In the genomic region with DNA sequence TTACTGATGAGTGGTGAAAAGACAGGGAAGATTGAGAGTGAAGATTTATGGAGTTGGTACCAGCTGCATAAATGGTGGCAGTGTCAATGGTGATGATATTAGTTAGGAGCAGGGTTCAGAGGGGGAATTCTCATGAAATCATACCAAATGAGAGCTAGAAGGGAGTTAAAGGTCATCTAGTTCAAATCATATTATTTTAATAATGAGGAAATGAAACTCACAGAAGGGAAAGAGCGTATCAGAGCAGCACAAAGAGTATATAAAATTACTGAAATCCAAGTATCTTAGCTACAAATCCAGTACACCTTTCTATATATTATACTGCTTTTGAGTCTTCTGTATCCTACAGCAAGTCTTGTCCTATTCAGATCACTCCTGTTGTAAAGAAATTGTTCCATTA, we compare ENCODE assay signal across 17 cellular contexts. TPM values are rescaled to one million over a fixed set of nuclear protein-coding genes. Genes with fewer than 3 reads are reported as not detected.
A peak's percentile ranks its signal among the peaks of the same experiment; 100 is the strongest.
DNase-seq lines count a peak whose midpoint lies in the region; ATAC-seq and TF ChIP-seq lines count a peak whose summit lies in the region.
"Had no signal": no experiment of that assay in that cellular context is flagged by ENCODE, and none has a peak within 500 bp of the region (broad histone marks: within the 10 kb centered on the region; RNA-seq: fewer than 3 reads in every experiment).

No MANE protein-coding gene starts in this region.

- H3K36me3 Mint-ChIP-seq in activated CD4-positive, alpha-beta T cell treated with anti-CD3 and anti-CD28 coated beads, Interleukin-2, amount 10 ng/mL, durations not matched to agents 7 days and 5 days (ENCODE audit: low read depth) = peaks cover 69% of the 10 kb centered on the region
- H3K36me3 Mint-ChIP-seq in activated CD8-positive, alpha-beta T cell treated with anti-CD3 and anti-CD28 coated beads for 36 hours (ENCODE audit: low read depth) = peaks cover 77% of the 10 kb centered on the region
- H3K36me3 Mint-ChIP-seq in stimulated activated effector memory CD8-positive, alpha-beta T cell treated with anti-CD3 and anti-CD28 coated beads, Interleukin-12 subunit alpha, Interleukin-12 subunit beta, amount 100 ng/mL, for 72 hours = peaks cover 56% of the 10 kb centered on the region

- no peaks in the 10 kb centered on the region for H3K9me3 ChIP-seq in PC-3 (ENCODE audit: low read length)

- H3K4me1 ChIP-seq in PC-3 (ENCODE audit: insufficient read depth, low read length) = no peaks in the 10 kb centered on the region

- POLR2A ChIA-PET in activated CD4-positive, alpha-beta T cell treated with anti-CD3 and anti-CD28 coated beads, Interleukin-2, amount 10 ng/mL, durations not matched to agents 7 days and 5 days (lab: Charles Lee) = no interaction called here
- POLR2A ChIA-PET in activated CD8-positive, alpha-beta T cell treated with anti-CD3 and anti-CD28 coated beads for 36 hours (lab: Charles Lee) = no interaction called here
- POLR2A ChIA-PET in PC-3 (lab: Charles Lee; ENCODE audit: unreplicated experiment) = no interaction called here

- H3K9me2 ChIP-seq in PC-3 (replicated peaks; ENCODE audit: low read length) = no peaks in the 10 kb centered on the region

- no peak for DNase-seq in activated CD4-positive, alpha-beta T cell treated with anti-CD3 and anti-CD28 coated beads, Interleukin-2, amount 10 ng/mL, durations not matched to agents 7 days and 5 days
- no peak for DNase-seq in activated CD4-positive, alpha-beta T cell treated with anti-CD3 and anti-CD28 coated beads for 1 hour
- no peak for DNase-seq in activated CD8-positive, alpha-beta T cell treated with anti-CD3 and anti-CD28 coated beads for 36 hours
- DNase-seq in stimulated activated effector memory CD8-positive, alpha-beta T cell treated with anti-CD3 and anti-CD28 coated beads, Interleukin-12 subunit alpha, Interleukin-12 subunit beta, amount 100 ng/mL, for 72 hours (ENCODE audit: low spot score in 2 of 2) = no peak
- DNase-seq in occipital lobe (lab: John Stamatoyannopoulos, UW) = no peak
- DNase-seq in PC-3 = no peak
- DNase-seq: activated CD4-positive, alpha-beta T cell treated with anti-CD3 and anti-CD28 coated beads, Interleukin-2, amount 50 U/mL, for 1 hour; Calu3; GDM1; HCEC 1CT; NCI-H1048; NCI-H82 had no signal

- H3K36me3 ChIP-seq in PC-3 (ENCODE audit: low read depth, low read length) = no peaks in the 10 kb centered on the region
- H3K36me3 ChIP-seq: cardiac muscle cell had no signal

- H3F3A ChIP-seq in PC-3 (ENCODE audit: low read length, unreplicated experiment) = no peaks in the 10 kb centered on the region

- no peak overlapping the region for H3K27ac ChIP-seq in PC-3 (ENCODE audit: low read length)
- H3K27ac ChIP-seq: cardiac muscle cell had no signal

- no peaks in the 10 kb centered on the region for H3K79me2 ChIP-seq in PC-3 (ENCODE audit: low read length)

- intact Hi-C loops in activated CD8-positive, alpha-beta T cell treated with anti-CD3 and anti-CD28 coated beads for 36 hours (cut with micrococcal nuclease) = no loop called here
- intact Hi-C loops in PC-3 (cut with micrococcal nuclease) = no loop called here

- no peaks in the 10 kb centered on the region for H3K27me3 Mint-ChIP-seq in activated CD4-positive, alpha-beta T cell treated with anti-CD3 and anti-CD28 coated beads, Interleukin-2, amount 10 ng/mL, durations not matched to agents 7 days and 5 days
- H3K27me3 Mint-ChIP-seq in activated CD8-positive, alpha-beta T cell treated with anti-CD3 and anti-CD28 coated beads for 36 hours = no peaks in the 10 kb centered on the region

- H4K20me1 ChIP-seq in PC-3 (ENCODE audit: low read length) = no peaks in the 10 kb centered on the region

- H3K4me1 Mint-ChIP-seq in activated CD4-positive, alpha-beta T cell treated with anti-CD3 and anti-CD28 coated beads, Interleukin-2, amount 10 ng/mL, durations not matched to agents 7 days and 5 days = peaks cover 61% of the 10 kb centered on the region
- peaks cover 54% of the 10 kb centered on the region for H3K4me1 Mint-ChIP-seq in activated CD8-positive, alpha-beta T cell treated with anti-CD3 and anti-CD28 coated beads for 36 hours (ENCODE audit: low read depth)
- H3K4me1 Mint-ChIP-seq in stimulated activated effector memory CD8-positive, alpha-beta T cell treated with anti-CD3 and anti-CD28 coated beads, Interleukin-12 subunit alpha, Interleukin-12 subunit beta, amount 100 ng/mL, for 72 hours = peaks cover 54% of the 10 kb centered on the region
- H3K4me1 Mint-ChIP-seq: nephron had no signal

- H2AFZ ChIP-seq in PC-3 (ENCODE audit: low read length) = no peak overlapping the region

- H3K9me3 Mint-ChIP-seq in activated CD4-positive, alpha-beta T cell treated with anti-CD3 and anti-CD28 coated beads, Interleukin-2, amount 10 ng/mL, durations not matched to agents 7 days and 5 days = peaks cover 2% of the 10 kb centered on the region
- H3K9me3 Mint-ChIP-seq in activated CD8-positive, alpha-beta T cell treated with anti-CD3 and anti-CD28 coated beads for 36 hours = no peaks in the 10 kb centered on the region
- H3K9me3 Mint-ChIP-seq in stimulated activated effector memory CD8-positive, alpha-beta T cell treated with anti-CD3 and anti-CD28 coated beads, Interleukin-12 subunit alpha, Interleukin-12 subunit beta, amount 100 ng/mL, for 72 hours = no peaks in the 10 kb centered on the region
- H3K9me3 Mint-ChIP-seq: nephron had no signal

- peak overlapping the region; percentile 36 for H3K27ac Mint-ChIP-seq in activated CD4-positive, alpha-beta T cell treated with anti-CD3 and anti-CD28 coated beads, Interleukin-2, amount 10 ng/mL, durations not matched to agents 7 days and 5 days
- H3K27ac Mint-ChIP-seq in activated CD8-positive, alpha-beta T cell treated with anti-CD3 and anti-CD28 coated beads for 36 hours = peak overlapping the region; percentile 72
- peak overlapping the region; percentile 63 for H3K27ac Mint-ChIP-seq in stimulated activated effector memory CD8-positive, alpha-beta T cell treated with anti-CD3 and anti-CD28 coated beads, Interleukin-12 subunit alpha, Interleukin-12 subunit beta, amount 100 ng/mL, for 72 hours
- H3K27ac Mint-ChIP-seq: nephron had no signal

- H3K4me2 ChIP-seq in PC-3 (ENCODE audit: low read length) = no peak overlapping the region

- H3K4me3 Mint-ChIP-seq in activated CD4-positive, alpha-beta T cell treated with anti-CD3 and anti-CD28 coated beads, Interleukin-2, amount 10 ng/mL, durations not matched to agents 7 days and 5 days = peak overlapping the region; percentile 93
- peak overlapping the region; percentile 98 for H3K4me3 Mint-ChIP-seq in activated CD8-positive, alpha-beta T cell treated with anti-CD3 and anti-CD28 coated beads for 36 hours
- peak overlapping the region; percentile 78 for H3K4me3 Mint-ChIP-seq in stimulated activated effector memory CD8-positive, alpha-beta T cell treated with anti-CD3 and anti-CD28 coated beads, Interleukin-12 subunit alpha, Interleukin-12 subunit beta, amount 100 ng/mL, for 72 hours
- H3K4me3 Mint-ChIP-seq: nephron had no signal

- CTCF ChIA-PET in activated CD4-positive, alpha-beta T cell treated with anti-CD3 and anti-CD28 coated beads, Interleukin-2, amount 10 ng/mL, durations not matched to agents 7 days and 5 days (lab: Charles Lee) = no interaction called here
- CTCF ChIA-PET in activated CD8-positive, alpha-beta T cell treated with anti-CD3 and anti-CD28 coated beads for 36 hours (lab: Charles Lee) = interaction anchor here (0.7 to 1.2 kb wide), 3 partner anchors 64 to 395 kb away, joined by 3 to 4 read pairs (median 3); no protein-coding TSS in a partner anchor
- CTCF ChIA-PET in PC-3 (lab: Charles Lee) = no interaction called here

- no peak for TF ChIP-seq CTCF in activated CD8-positive, alpha-beta T cell treated with anti-CD3 and anti-CD28 coated beads for 36 hours (IDR thresholded peaks at IDR 0.05)
- no peak for TF ChIP-seq CTCF in PC-3 (conservative IDR thresholded peaks at IDR 0.05; ENCODE audit: low read depth, low read length)

- H3K27me3 ChIP-seq in PC-3 (ENCODE audit: low read length) = peaks cover 14% of the 10 kb centered on the region; the same call in 1 of the 2 replicates
- H3K27me3 ChIP-seq: cardiac muscle cell had no signal

- no peak overlapping the region for H3K4me3 ChIP-seq in PC-3 (ENCODE audit: low read length)
- H3K4me3 ChIP-seq: cardiac muscle cell had no signal

- no TSS peak for BruUV-seq in PC-3 (replicated peaks; lab: Mats Ljungman, UMichigan)

- ATAC-seq in GM18511 (IDR thresholded peaks at IDR 0.05; ENCODE audit: unreplicated experiment) (peak; percentile 22), HG03342 (IDR thresholded peaks at IDR 0.05; ENCODE audit: unreplicated experiment) (no peak), PC-3 (no peak)
- no peak for ATAC-seq in activated CD8-positive, alpha-beta T cell treated with anti-CD3 and anti-CD28 coated beads for 36 hours
- ATAC-seq in stimulated activated effector memory CD8-positive, alpha-beta T cell treated with anti-CD3 and anti-CD28 coated beads, Interleukin-12 subunit alpha, Interleukin-12 subunit beta, amount 100 ng/mL, for 72 hours = no peak
- ATAC-seq: HepG2 had no signal

- H3K9ac ChIP-seq in PC-3 (ENCODE audit: low read length) = no peak overlapping the region

RNA-seq across cellular contexts. Expression of gene P2RY10, which starts 5.0 kb away (rescaled TPM):
- total RNA-seq in activated CD4-positive, alpha-beta T cell treated with anti-CD3 and anti-CD28 coated beads, Interleukin-2, amount 10 ng/mL, durations not matched to agents 7 days and 5 days = 10 to 100 TPM; 46.4 to 72.3 TPM
- 10 to 100 TPM; 42.1 to 42.2 TPM for total RNA-seq in activated CD8-positive, alpha-beta T cell treated with anti-CD3 and anti-CD28 coated beads for 36 hours
- total RNA-seq in occipital lobe (not detected), PC-3 (2014; rRNA removed) (not detected in 2 replicates)
- total RNA-seq: Calu3, cardiac muscle cell, HepG2 had no signal

Comparison
In these comparisons a context has a peak if more than half of its experiments do, and no peak if none do; other contexts are left out.
1. RNA of gene P2RY10, which starts 5.0 kb away (total RNA-seq): 46.4 to 72.3 TPM in activated CD4-positive, alpha-beta T cell treated with anti-CD3 and anti-CD28 coated beads, Interleukin-2, amount 10 ng/mL, durations not matched to agents 7 days and 5 days and 42.1 to 42.2 TPM in activated CD8-positive, alpha-beta T cell treated with anti-CD3 and anti-CD28 coated beads for 36 hours; not detected in occipital lobe (single experiment) and not detected in PC-3; every median in the first group is over 10 times any median in the second.
2. Peak in every context shown above with its lines, with median percentiles within 50 percentile points of each other: H3K27ac Mint-ChIP-seq and H3K4me3 Mint-ChIP-seq.